ENCODE assay signal across 22 cellular contexts in the genomic region with DNA sequence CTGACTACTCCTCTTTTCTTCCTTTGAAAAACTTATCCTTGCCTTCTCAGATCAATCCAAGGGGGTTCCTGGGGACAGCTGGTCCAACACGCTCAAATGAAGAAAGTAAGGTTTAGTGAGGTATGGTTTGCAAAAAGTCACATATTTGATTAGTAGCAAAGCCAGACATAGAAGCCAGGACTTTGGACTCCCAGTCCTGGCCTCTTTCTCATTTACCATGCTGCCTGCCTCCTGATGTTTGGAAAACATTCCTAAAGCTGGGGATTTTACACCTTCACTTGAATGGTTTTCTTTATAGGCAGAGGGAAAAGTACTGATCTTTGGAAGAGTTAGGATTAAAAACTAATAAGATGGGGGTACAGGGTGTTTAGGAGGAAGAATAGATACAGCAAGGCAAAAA. TPM values are rescaled to one million over a fixed set of nuclear protein-coding genes. Genes with fewer than 3 reads are reported as not detected.
"Had no signal": no experiment of that assay in that cellular context is flagged by ENCODE, and none has a peak within 500 bp of the region (broad histone marks: within the 10 kb centered on the region; RNA-seq: fewer than 3 reads in every experiment).

No MANE protein-coding gene starts in this region.

- H3K9me3 ChIP-seq: left lung, ovary, transverse colon had no signal

- H3K4me1 Mint-ChIP-seq: activated naive CD4-positive, alpha-beta T cell treated with anti-CD3 and anti-CD28 coated beads, Interleukin-2, amount 10 ng/mL, durations not matched to agents 7 days and 5 days had no signal

- H3K9me3 Mint-ChIP-seq: activated CD4-positive, alpha-beta T cell treated with anti-CD3 and anti-CD28 coated beads, Interleukin-2, amount 10 ng/mL, durations not matched to agents 7 days and 5 days; activated naive CD4-positive, alpha-beta T cell treated with anti-CD3 and anti-CD28 coated beads, Interleukin-2, amount 10 ng/mL, durations not matched to agents 7 days and 5 days; activated naive CD8-positive, alpha-beta T cell treated with anti-CD3 and anti-CD28 coated beads, Interleukin-2, amount 50 U/mL, for 24 hours; activated T-cell treated with anti-CD3 and anti-CD28 coated beads, Interleukin-2, amount 50 U/mL, for 4 hours; naive thymus-derived CD8-positive, alpha-beta T cell had no signal

- H3K36me3 ChIP-seq: ovary, transverse colon had no signal

- H3K4me3 ChIP-seq: left lung, ovary, transverse colon had no signal

- H3K27me3 Mint-ChIP-seq: activated CD4-positive, alpha-beta T cell treated with anti-CD3 and anti-CD28 coated beads, Interleukin-2, amount 10 ng/mL, durations not matched to agents 7 days and 5 days; activated naive CD4-positive, alpha-beta T cell treated with anti-CD3 and anti-CD28 coated beads, Interleukin-2, amount 10 ng/mL, durations not matched to agents 7 days and 5 days; activated naive CD8-positive, alpha-beta T cell treated with anti-CD3 and anti-CD28 coated beads, Interleukin-2, amount 50 U/mL, for 24 hours; naive thymus-derived CD8-positive, alpha-beta T cell had no signal

- H3K27ac ChIP-seq: ovary had no signal

- DNase-seq: activated CD4-positive, alpha-beta T cell treated with anti-CD3 and anti-CD28 coated beads, Interleukin-2, amount 10 ng/mL, durations not matched to agents 7 days and 5 days; activated CD8-positive, alpha-beta T cell treated with anti-CD3 and anti-CD28 coated beads, Interleukin-2, amount 10 ng/mL, durations not matched to agents 7 days and 5 days; activated effector memory CD4-positive, alpha-beta T cell treated with Interleukin-2 at 50 U/mL for 16 hours; activated naive CD4-positive, alpha-beta T cell treated with anti-CD3 and anti-CD28 coated beads, Interleukin-2, amount 10 ng/mL, durations not matched to agents 7 days and 5 days; activated naive CD8-positive, alpha-beta T cell treated with anti-CD3 and anti-CD28 coated beads, Interleukin-2, amount 50 U/mL, for 24 hours; activated T-cell treated with anti-CD3 and anti-CD28 coated beads, Interleukin-2, amount 50 U/mL, for 4 hours; aorta; cerebellar nuclear complex; effector CD8-positive, alpha-beta T cell; hippocampal formation; mesendoderm; naive thymus-derived CD8-positive, alpha-beta T cell; ovary; stimulated activated naive CD4-positive, alpha-beta T cell treated with Interleukin-2 at 50 U/mL for 16 hours; substantia nigra; T-helper 1 cell; T1000; transverse colon had no signal

- H3K4me3 Mint-ChIP-seq: activated CD4-positive, alpha-beta T cell treated with anti-CD3 and anti-CD28 coated beads, Interleukin-2, amount 10 ng/mL, durations not matched to agents 7 days and 5 days; activated CD8-positive, alpha-beta T cell treated with anti-CD3 and anti-CD28 coated beads, Interleukin-2, amount 10 ng/mL, durations not matched to agents 7 days and 5 days; activated naive CD4-positive, alpha-beta T cell treated with anti-CD3 and anti-CD28 coated beads, Interleukin-2, amount 10 ng/mL, durations not matched to agents 7 days and 5 days; activated naive CD8-positive, alpha-beta T cell treated with anti-CD3 and anti-CD28 coated beads, Interleukin-2, amount 50 U/mL, for 24 hours; activated T-cell treated with anti-CD3 and anti-CD28 coated beads, Interleukin-2, amount 50 U/mL, for 4 hours; naive thymus-derived CD8-positive, alpha-beta T cell had no signal

- H3K27me3 ChIP-seq: left lung, ovary, transverse colon had no signal

- H3K4me1 ChIP-seq: transverse colon had no signal

- H3K27ac Mint-ChIP-seq: activated CD4-positive, alpha-beta T cell treated with anti-CD3 and anti-CD28 coated beads, Interleukin-2, amount 10 ng/mL, durations not matched to agents 7 days and 5 days; activated CD8-positive, alpha-beta T cell treated with anti-CD3 and anti-CD28 coated beads, Interleukin-2, amount 10 ng/mL, durations not matched to agents 7 days and 5 days; activated naive CD4-positive, alpha-beta T cell treated with anti-CD3 and anti-CD28 coated beads, Interleukin-2, amount 10 ng/mL, durations not matched to agents 7 days and 5 days; activated naive CD8-positive, alpha-beta T cell treated with anti-CD3 and anti-CD28 coated beads, Interleukin-2, amount 50 U/mL, for 24 hours; naive thymus-derived CD8-positive, alpha-beta T cell had no signal

- ATAC-seq: activated CD4-positive, CD25-positive, alpha-beta regulatory T cell treated with anti-CD3 and anti-CD28 coated beads, Interleukin-2, amount 50 U/mL, for 24 hours; activated CD8-positive, alpha-beta T cell treated with anti-CD3 and anti-CD28 coated beads, Interleukin-2, amount 10 ng/mL, durations not matched to agents 7 days and 5 days; activated naive CD8-positive, alpha-beta T cell treated with anti-CD3 and anti-CD28 coated beads, Interleukin-2, amount 50 U/mL, for 24 hours; activated T-cell treated with anti-CD3 and anti-CD28 coated beads, Interleukin-2, amount 50 U/mL, for 4 hours; esophagus mucosa; left lung; naive thymus-derived CD8-positive, alpha-beta T cell had no signal

RNA-seq across cellular contexts. Expression of gene PLA1A, which starts 48.1 kb away (rescaled TPM):
- total RNA-seq: activated CD4-positive, alpha-beta T cell treated with anti-CD3 and anti-CD28 coated beads, Interleukin-2, amount 10 ng/mL, durations not matched to agents 7 days and 5 days; activated CD8-positive, alpha-beta T cell treated with anti-CD3 and anti-CD28 coated beads, Interleukin-2, amount 10 ng/mL, durations not matched to agents 7 days and 5 days; activated T-cell treated with anti-CD3 and anti-CD28 coated beads, Interleukin-2, amount 50 U/mL, for 4 hours; naive thymus-derived CD8-positive, alpha-beta T cell had no signal
- polyA plus RNA-seq: keratinocyte; naive thymus-derived CD8-positive, alpha-beta T cell had no signal

RNA-seq across cellular contexts. Expression of gene CFAP91, which starts 57.0 kb away (rescaled TPM):
- total RNA-seq: activated CD4-positive, alpha-beta T cell treated with anti-CD3 and anti-CD28 coated beads, Interleukin-2, amount 10 ng/mL, durations not matched to agents 7 days and 5 days; activated CD8-positive, alpha-beta T cell treated with anti-CD3 and anti-CD28 coated beads, Interleukin-2, amount 10 ng/mL, durations not matched to agents 7 days and 5 days; esophagus mucosa had no signal
- polyA plus RNA-seq: keratinocyte; naive thymus-derived CD8-positive, alpha-beta T cell had no signal
